ENCODE assay signal across 1 cellular context in genomic region chr1:154607748-154608521, GRCh38.
TF ChIP-seq lines count a peak whose summit lies in the region.

TSS of gene ADAR (minus strand) at chr1:154608186. CDS start at chr1:154608006, 180 bp downstream.

TF ChIP-seq in HepG2, 621 proteins besides CTCF, POLR2A, EP300 and RAD21 (continued from another document and continues in another):
- TF ChIP-seq USF2 (IDR thresholded peaks at IDR 0.05; ENCODE audit: low read depth, low read length), result no peak
- no peak; the same call in 1 of the 2 replicates for TF ChIP-seq USF2 (CRISPR knock-in tag; IDR thresholded peaks at IDR 0.05; ENCODE audit: borderline replicate concordance)
- 0 out of 2 replicates have a peak, but pooled peaks have one; percentile 48 for TF ChIP-seq NR1H2 (CRISPR knock-in tag; IDR thresholded peaks at IDR 0.05; ENCODE audit: borderline replicate concordance, low read depth)
- TF ChIP-seq HMGXB4 (CRISPR knock-in tag; IDR thresholded peaks at IDR 0.05; ENCODE audit: borderline replicate concordance in 1 of 2, low read depth in 1 of 2), result peak; percentile 41 to 79; a peak in 2 of 4 replicates
- no peak for TF ChIP-seq THAP7 (CRISPR knock-in tag; IDR thresholded peaks at IDR 0.05)
- no peak for TF ChIP-seq RORA (CRISPR knock-in tag; IDR thresholded peaks at IDR 0.05)
- TF ChIP-seq ZBTB46 (CRISPR knock-in tag; IDR thresholded peaks at IDR 0.05; ENCODE audit: borderline replicate concordance), result no peak
- TF ChIP-seq MAFG (CRISPR knock-in tag; IDR thresholded peaks at IDR 0.05), result no peak
- no peak for TF ChIP-seq ZSCAN30 (CRISPR knock-in tag; IDR thresholded peaks at IDR 0.05)
- no peak; the same call in 1 of the 2 replicates for TF ChIP-seq TAF1 (CRISPR knock-in tag; IDR thresholded peaks at IDR 0.05)
- no peak for TF ChIP-seq CBX5 (CRISPR knock-in tag; IDR thresholded peaks at IDR 0.05; ENCODE audit: borderline replicate concordance)
- TF ChIP-seq KMT2A (CRISPR knock-in tag; IDR thresholded peaks at IDR 0.05), result peak; percentile 90
- no peak for TF ChIP-seq DZIP1 (CRISPR knock-in tag; IDR thresholded peaks at IDR 0.05)
- no peak for TF ChIP-seq MLX (CRISPR knock-in tag; IDR thresholded peaks at IDR 0.05)
- TF ChIP-seq E2F5 (CRISPR knock-in tag; conservative IDR thresholded peaks at IDR 0.05), result no peak
- TF ChIP-seq ZFP36 (IDR thresholded peaks at IDR 0.05; ENCODE audit: borderline replicate concordance, low read depth, low read length, partially characterized antibody), result no peak
- TF ChIP-seq ZNF143 (CRISPR knock-in tag; IDR thresholded peaks at IDR 0.05), result no peak
- TF ChIP-seq SNAPC5 (CRISPR knock-in tag; IDR thresholded peaks at IDR 0.05; ENCODE audit: borderline replicate concordance), result no peak
- no peak for TF ChIP-seq TP53 (CRISPR knock-in tag; conservative IDR thresholded peaks at IDR 0.05)
- peak in 1 of 2 experiments; percentile 44; a peak in 1 of 4 replicates for TF ChIP-seq REST (IDR thresholded peaks at IDR 0.05; ENCODE audit: borderline replicate concordance in 1 of 2, low read depth in 1 of 2, low read length in 2 of 2)
- TF ChIP-seq ZNF782 (CRISPR knock-in tag; IDR thresholded peaks at IDR 0.05; ENCODE audit: borderline replicate concordance), result 0 out of 2 replicates have a peak, but pooled peaks have one; percentile 40
- no peak for TF ChIP-seq NFIB (CRISPR knock-in tag; IDR thresholded peaks at IDR 0.05; ENCODE audit: borderline replicate concordance)
- TF ChIP-seq ZNF33B (CRISPR knock-in tag; IDR thresholded peaks at IDR 0.05), result 0 out of 2 replicates have a peak, but pooled peaks have one; percentile 34
- no peak for TF ChIP-seq RNF219 (CRISPR knock-in tag; IDR thresholded peaks at IDR 0.05)
- TF ChIP-seq AKNA (CRISPR knock-in tag; IDR thresholded peaks at IDR 0.05; ENCODE audit: borderline replicate concordance), result no peak
- TF ChIP-seq SKI (IDR thresholded peaks at IDR 0.05; ENCODE audit: partially characterized antibody), result peak; percentile 29
- TF ChIP-seq ZNF644 (CRISPR knock-in tag; IDR thresholded peaks at IDR 0.05; ENCODE audit: low read depth), result no peak
- TF ChIP-seq RBM22 (optimal IDR thresholded peaks at IDR 0.05; ENCODE audit: low read length), result no peak
- peak; percentile 77 for TF ChIP-seq HNRNPLL (IDR thresholded peaks at IDR 0.05; ENCODE audit: low read depth, low read length, poor library complexity, severe bottlenecking)
- peak; percentile 83; the same call in 1 of the 2 replicates for TF ChIP-seq ZMAT3 (CRISPR knock-in tag; conservative IDR thresholded peaks at IDR 0.05)
- peak; percentile 73; the same call in 1 of the 2 replicates for TF ChIP-seq SIN3A (IDR thresholded peaks at IDR 0.05; ENCODE audit: borderline replicate concordance, low read depth, low read length)
- no peak for TF ChIP-seq DDIT3 (CRISPR knock-in tag; IDR thresholded peaks at IDR 0.05)
